Comparison of ENCODE assay signal across 27 cellular contexts in the genomic region with DNA sequence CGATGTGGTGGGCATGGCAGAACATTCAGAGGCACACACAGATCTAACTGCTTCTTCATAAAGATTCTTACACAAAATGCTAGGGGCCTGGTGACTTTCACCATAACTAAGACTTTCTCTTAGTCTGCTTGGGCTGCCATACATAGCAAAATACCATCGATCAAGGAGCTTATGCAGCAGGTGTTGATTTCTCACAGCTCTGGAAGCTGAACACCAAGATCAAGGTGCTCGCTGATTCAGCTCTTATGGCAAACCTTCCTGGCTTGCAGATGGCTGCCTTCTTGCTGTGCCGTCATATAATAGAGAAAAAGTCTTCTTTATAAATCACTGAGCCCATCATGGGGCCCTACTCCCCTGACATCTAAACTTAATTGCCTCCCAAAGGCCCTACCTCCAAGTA.
"Had no signal": no experiment of that assay in that cellular context is flagged by ENCODE, and none has a peak within 500 bp of the region (broad histone marks: within the 10 kb centered on the region; RNA-seq: fewer than 3 reads in every experiment).

No MANE protein-coding gene starts in this region.

- H3K4me3 ChIP-seq: colonic mucosa, esophagus squamous epithelium, gastrocnemius medialis, heart right ventricle, left lung, lower lobe of right lung, mucosa of descending colon had no signal

- H3K9me3 Mint-ChIP-seq: dendritic cell treated with granulocyte-macrophage colony-stimulating factor and Interleukin-4, amounts not matched to agents 40 ng/mL and 50 ng/mL, for 4 days; effector memory CD8-positive, alpha-beta T cell; endodermal cell; mesothelial cell of epicardium had no signal

- H3K4me1 ChIP-seq: colonic mucosa, esophagus squamous epithelium, gastrocnemius medialis, heart right ventricle, left lung, lower lobe of right lung had no signal

- H3K27ac ChIP-seq: colonic mucosa, epithelial cell of prostate, esophagus squamous epithelium, gastrocnemius medialis, heart right ventricle, left lung, lower lobe of right lung had no signal

- H3K36me3 Mint-ChIP-seq: mesothelial cell of epicardium, naive B cell had no signal

- H3K36me3 ChIP-seq: colonic mucosa, esophagus squamous epithelium, gastrocnemius medialis, heart right ventricle, left lung, lower lobe of right lung had no signal

- H3K4me3 Mint-ChIP-seq: dendritic cell treated with granulocyte-macrophage colony-stimulating factor and Interleukin-4, amounts not matched to agents 40 ng/mL and 50 ng/mL, for 4 days; effector memory CD8-positive, alpha-beta T cell; endodermal cell; mesothelial cell of epicardium; naive B cell had no signal

- H3K9me3 ChIP-seq: colonic mucosa, esophagus squamous epithelium, gastrocnemius medialis, heart right ventricle, left lung, lower lobe of right lung, mucosa of descending colon had no signal

- H3K27ac Mint-ChIP-seq: dendritic cell treated with granulocyte-macrophage colony-stimulating factor and Interleukin-4, amounts not matched to agents 40 ng/mL and 50 ng/mL, for 4 days; effector memory CD8-positive, alpha-beta T cell; endodermal cell; mesothelial cell of epicardium; naive B cell had no signal

- FAIRE-seq: endometrium, islet of Langerhans, keratinocyte had no signal

- H3K27me3 ChIP-seq: colonic mucosa had no signal

- H3K27me3 Mint-ChIP-seq: dendritic cell treated with granulocyte-macrophage colony-stimulating factor and Interleukin-4, amounts not matched to agents 40 ng/mL and 50 ng/mL, for 4 days had no signal

- ATAC-seq: effector memory CD8-positive, alpha-beta T cell; esophagus mucosa; gastrocnemius medialis; heart right ventricle; left cardiac atrium; left lung; left ventricle myocardium superior; lower lobe of right lung; mucosa of descending colon had no signal

- H3K4me1 Mint-ChIP-seq: mesothelial cell of epicardium, naive B cell had no signal

- DNase-seq: colonic mucosa; cortex of kidney; effector CD8-positive, alpha-beta T cell; effector memory CD8-positive, alpha-beta T cell; endodermal cell; erythroblast; esophagus squamous epithelium; foreskin fibroblast; foreskin melanocyte; gastrocnemius medialis; glutamatergic neuron; head of caudate nucleus; heart right ventricle; left cardiac atrium; left lung; left ventricle myocardium superior; lower lobe of right lung; mesenchymal stem cell; mucosa of descending colon; naive B cell had no signal
